8 cellular contexts compared by ENCODE assay signal in the genomic region with DNA sequence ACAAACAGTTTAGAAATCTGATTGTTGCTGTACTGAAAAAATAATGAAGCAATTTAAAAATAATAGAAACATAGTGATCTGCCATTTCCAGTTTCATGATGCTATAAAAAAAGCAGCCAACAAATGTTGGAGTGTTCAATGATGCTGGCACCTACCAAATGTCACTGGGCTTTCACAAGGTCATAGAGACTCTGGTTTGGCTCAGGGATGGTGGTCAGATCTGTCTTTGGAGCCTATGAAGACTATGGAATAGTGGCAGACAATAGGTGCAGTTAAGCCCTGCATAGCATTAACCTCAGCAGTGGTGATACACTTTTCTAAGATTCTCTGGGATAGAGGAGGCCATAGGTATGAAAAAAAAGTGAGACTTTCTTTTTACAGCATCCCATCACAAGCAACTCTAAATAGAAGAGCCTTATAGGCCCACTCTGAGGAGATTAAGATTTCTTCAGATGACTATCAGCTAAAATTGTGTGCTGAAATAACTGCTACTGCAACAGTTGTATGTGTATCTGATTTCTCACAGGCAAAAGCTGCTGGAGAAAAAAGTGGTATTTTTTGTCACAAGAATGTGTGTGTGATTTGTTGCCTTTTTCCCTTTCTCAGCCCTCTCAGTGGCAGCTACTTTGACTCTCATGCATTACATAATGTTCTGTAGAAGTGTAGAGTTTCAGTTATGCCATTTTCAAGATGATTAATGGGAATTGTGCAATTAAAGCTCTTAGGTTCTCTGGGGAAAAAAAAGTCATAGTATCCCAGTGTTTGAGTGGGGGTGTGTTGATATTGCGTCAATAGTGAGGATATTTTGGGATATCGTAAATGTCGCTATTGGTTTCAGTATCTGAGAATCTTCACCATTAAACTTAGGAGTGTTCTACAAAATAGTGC.
A peak's percentile ranks its signal among the peaks of the same experiment; 100 is the strongest.
DNase-seq lines count a peak whose midpoint lies in the region; ATAC-seq and TF ChIP-seq lines count a peak whose summit lies in the region.

No MANE protein-coding gene starts in this region.

- H3K27ac Mint-ChIP-seq in CD8-positive, alpha-beta T cell: peak overlapping the region; percentile 69

- H3K9me3 Mint-ChIP-seq in CD8-positive, alpha-beta T cell: no peaks in the 10 kb centered on the region

- H3K9me3 ChIP-seq in CD8-positive, alpha-beta T cell (ENCODE audit: low read length): no peaks in the 10 kb centered on the region
- H3K9me3 ChIP-seq in neutrophil: no peaks in the 10 kb centered on the region

- H3K4me1 Mint-ChIP-seq in CD8-positive, alpha-beta T cell (ENCODE audit: low read depth): peaks cover 81% of the 10 kb centered on the region

- no peak for ATAC-seq in CD8-positive, alpha-beta T cell
- ATAC-seq in HG02973 (IDR thresholded peaks at IDR 0.05; ENCODE audit: unreplicated experiment) (no peak), GM21786 (IDR thresholded peaks at IDR 0.05; ENCODE audit: unreplicated experiment) (no peak)

- POLR2A ChIA-PET in CD8-positive, alpha-beta T cell (lab: Charles Lee): no interaction called here

- no peaks in the 10 kb centered on the region for H3K36me3 ChIP-seq in CD8-positive, alpha-beta T cell (ENCODE audit: insufficient read depth, low read length)
- H3K36me3 ChIP-seq in neutrophil: no peaks in the 10 kb centered on the region

- DNase-seq in CD8-positive, alpha-beta T cell: no peak
- DNase-seq in NCI-H2107 (lab: John Stamatoyannopoulos, UW) (peak; percentile 57), coronary artery (ENCODE audit: low spot score) (no peak), occipital lobe (lab: John Stamatoyannopoulos, UW) (no peak)
- DNase-seq in activated CD4-positive, alpha-beta T cell treated with anti-CD3 and anti-CD28 coated beads for 48 hours: no peak

- no peaks in the 10 kb centered on the region for H3K27me3 Mint-ChIP-seq in CD8-positive, alpha-beta T cell (ENCODE audit: low read depth)

- H3K27ac ChIP-seq in CD8-positive, alpha-beta T cell (ENCODE audit: low read depth, low read length): no peak overlapping the region
- H3K27ac ChIP-seq in coronary artery (peak overlapping the region; percentile 65 to 82), neutrophil (peak overlapping the region; percentile 94)

- H3K4me1 ChIP-seq in CD8-positive, alpha-beta T cell (ENCODE audit: insufficient read depth, low read length): peaks cover 51% of the 10 kb centered on the region
- peaks cover 48 to 52% of the 10 kb centered on the region in 2 experiments for H3K4me1 ChIP-seq in neutrophil (ENCODE audit: control insufficient read depth in 1 of 2, insufficient read depth in 1 of 2, low read depth in 1 of 2, low read length in 1 of 2)

- no peak overlapping the region for H3K4me3 ChIP-seq in CD8-positive, alpha-beta T cell (ENCODE audit: low read depth, low read length)
- peak overlapping the region; percentile 56 for H3K4me3 ChIP-seq in coronary artery
- no peak overlapping the region for H3K4me3 ChIP-seq in neutrophil (ENCODE audit: low read depth in 1 of 2, low read length in 1 of 2)

- no peak overlapping the region for H3K4me3 Mint-ChIP-seq in CD8-positive, alpha-beta T cell

- CTCF ChIA-PET in CD8-positive, alpha-beta T cell (lab: Charles Lee): interaction anchor here (1.3 kb wide), 1 partner anchor 222 kb away, joined by 3 read pairs; no protein-coding TSS in a partner anchor

- no peaks in the 10 kb centered on the region for H3K27me3 ChIP-seq in CD8-positive, alpha-beta T cell (ENCODE audit: insufficient read depth, low read length)
- H3K27me3 ChIP-seq in neutrophil: no peaks in the 10 kb centered on the region

- intact Hi-C loops in CD8-positive, alpha-beta T cell (cut with DNase I, micrococcal nuclease): loop anchor here (1.0 to 5.0 kb wide), 3 partner anchors 8 to 36 kb away; no protein-coding TSS in a partner anchor

- no peak for TF ChIP-seq CTCF in CD8-positive, alpha-beta T cell (IDR thresholded peaks at IDR 0.05)
- TF ChIP-seq CTCF in coronary artery (IDR thresholded peaks at IDR 0.05): no peak
- no peak for TF ChIP-seq CTCF in neutrophil (IDR thresholded peaks at IDR 0.05)

- peaks cover 55% of the 10 kb centered on the region for H3K36me3 Mint-ChIP-seq in CD8-positive, alpha-beta T cell
